10 cellular contexts compared by ENCODE assay signal in the genomic region with DNA sequence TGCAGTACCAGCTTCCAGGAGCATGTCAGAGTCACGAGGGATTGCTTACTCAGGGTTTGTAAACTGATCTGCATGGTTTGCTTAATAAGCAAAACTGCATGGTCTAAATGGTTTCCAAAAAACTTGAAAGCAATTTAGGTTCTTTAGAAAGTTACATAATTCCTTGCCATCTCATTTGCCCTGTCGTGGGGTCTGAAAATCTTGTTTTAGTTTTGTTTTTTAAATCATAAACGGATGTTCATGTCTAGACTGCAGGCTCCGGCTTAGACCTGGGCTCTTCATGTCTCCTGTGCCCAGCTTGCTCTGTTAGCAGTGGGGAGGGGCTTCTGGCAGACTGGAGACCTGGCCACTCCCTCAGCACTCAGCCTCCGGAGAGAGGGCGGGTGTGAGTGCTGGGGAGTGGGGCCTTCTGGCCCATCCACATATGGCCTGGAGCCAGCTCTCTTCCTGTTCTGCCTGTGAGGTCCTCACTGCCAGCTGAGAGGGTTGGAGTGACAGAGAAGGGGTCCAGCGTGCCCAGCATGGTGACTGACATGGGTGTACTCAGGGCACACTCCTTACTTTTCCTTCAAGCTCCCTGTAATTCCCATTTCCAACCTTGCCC. TPM values are rescaled to one million over a fixed set of nuclear protein-coding genes. Genes with fewer than 3 reads are reported as not detected.
DNase-seq lines count a peak whose midpoint lies in the region; ATAC-seq, FAIRE-seq and TF ChIP-seq lines count a peak whose summit lies in the region.
"Had no signal": no experiment of that assay in that cellular context is flagged by ENCODE, and none has a peak within 500 bp of the region (broad histone marks: within the 10 kb centered on the region; RNA-seq: fewer than 3 reads in every experiment).

No MANE protein-coding gene starts in this region.

- peak overlapping the region; percentile 88 to 90 (median 90) for H3K27ac Mint-ChIP-seq in nephron

- peak overlapping the region in 2 of 3 experiments; percentile 22 to 66 for H3K4me3 Mint-ChIP-seq in nephron

- no peak for ATAC-seq in HG03521 (IDR thresholded peaks at IDR 0.05; ENCODE audit: unreplicated experiment)

- in situ Hi-C loops in GM13976 (cut with MboI; ENCODE audit: low sequenced_read_pairs, unreplicated experiment), result no loop called here

- TF ChIP-seq POLR2A in GM12892 (IDR thresholded peaks at IDR 0.05; ENCODE audit: low read depth, low read length), result no peak

- peak; percentile 25 for DNase-seq in GM12892 (ENCODE audit: insufficient read length)
- DNase-seq in NCI-H2107 (lab: John Stamatoyannopoulos, UW), result peak; percentile 70
- DNase-seq in astrocyte of the hippocampus (ENCODE audit: low read depth, low spot score), result peak; percentile 74
- DNase-seq in SW 1271 (lab: John Stamatoyannopoulos, UW), result no peak
- DNase-seq in T-helper 2 cell, result no peak
- DNase-seq in GM13976 (ENCODE audit: low spot score), result no peak
- DNase-seq: cortex of kidney, substantia nigra had no signal

- no peaks in the 10 kb centered on the region for H3K9me3 Mint-ChIP-seq in nephron

- no peaks in the 10 kb centered on the region for H3K36me3 Mint-ChIP-seq in nephron (ENCODE audit: low read depth)

- TF ChIP-seq CTCF in nephron (IDR thresholded peaks at IDR 0.05; ENCODE audit: unreplicated experiment in 3 of 3) (no peak), GM13976 (IDR thresholded peaks at IDR 0.05; ENCODE audit: borderline replicate concordance, control extremely low read depth, extremely low read depth, insufficient read depth, missing control alignments) (no peak)

- H3K27me3 Mint-ChIP-seq in nephron (ENCODE audit: low read depth), result peaks cover 3% of the 10 kb centered on the region

- H3K4me1 Mint-ChIP-seq in nephron, result peaks cover 69% of the 10 kb centered on the region

- FAIRE-seq in GM12892 (lab: Jason Lieb, UNC), result peak; percentile 17

RNA-seq across cellular contexts. Expression of a gene that starts 17.5 kb away (rescaled TPM):
- 2.7 TPM for polyA plus RNA-seq in GM12892 (2012; ENCODE audit: missing spikeins)

Comparison
In these comparisons a context has a peak if more than half of its experiments do, and no peak if none do; other contexts are left out.
1. DNase-seq: peak in GM12892 (single experiment), NCI-H2107 (single experiment) and astrocyte of the hippocampus (single experiment); none in SW 1271 (0 of 2), T-helper 2 cell (0 of 5) and GM13976 (single experiment).